In the genomic region with DNA sequence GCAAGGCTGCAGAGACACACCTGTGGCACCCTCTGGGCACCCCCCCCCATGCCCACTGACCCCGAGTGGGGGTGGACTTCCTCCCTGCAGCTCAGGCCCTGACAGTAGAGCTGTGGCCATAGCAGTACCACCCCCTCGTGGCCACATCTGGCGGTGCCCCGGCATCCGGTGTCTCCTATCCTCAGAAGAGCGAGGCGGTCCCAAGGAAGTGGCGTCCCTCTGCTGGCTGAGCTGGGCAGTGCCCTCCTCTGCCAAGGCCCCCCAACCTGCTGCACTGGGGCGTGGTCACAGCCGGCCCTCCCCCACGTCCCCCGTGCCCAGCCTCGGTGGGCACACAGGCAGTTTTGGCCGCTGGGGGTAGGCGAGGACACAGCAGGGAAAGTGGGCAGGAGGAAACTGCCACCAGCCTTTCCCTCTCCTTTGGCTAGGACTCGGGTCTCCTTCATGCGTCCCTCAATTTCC, we compare ENCODE assay signal across 8 cellular contexts. TPM values are rescaled to one million over a fixed set of nuclear protein-coding genes. Genes with fewer than 3 reads are reported as not detected.
DNase-seq lines count a peak whose midpoint lies in the region; ATAC-seq and TF ChIP-seq lines count a peak whose summit lies in the region.

No MANE protein-coding gene starts in this region.

- no peak overlapping the region for H3K4me3 Mint-ChIP-seq in endothelial cell (ENCODE audit: unreplicated experiment)

- peaks cover 7% of the 10 kb centered on the region for H3K4me1 ChIP-seq in DOHH2 (ENCODE audit: control insufficient read depth, low read length)

- no peak overlapping the region for H3K4me3 ChIP-seq in DOHH2 (ENCODE audit: low read length)
- no peak overlapping the region for H3K4me3 ChIP-seq in HFF-Myc (replicated peaks; ENCODE audit: low read depth, low read length)

- DNase-seq in HFF-Myc (ENCODE audit: extremely low read depth, low read depth), result peak; percentile 17
- peak; percentile 70 for DNase-seq in NCI-H226
- peak; percentile 86 for DNase-seq in activated CD4-positive, alpha-beta T cell treated with anti-CD3 and anti-CD28 coated beads for 48 hours
- peak; percentile 91 for DNase-seq in endothelial cell (ENCODE audit: low spot score)
- peak; percentile 14 for DNase-seq in middle frontal gyrus (ENCODE audit: extremely low spot score, low spot score)
- peak in 39 of 49 donors; percentile 8 to 80 (median 54) for DNase-seq in substantia nigra (lab: John Stamatoyannopoulos, UW)

- H3K79me2 ChIP-seq in DOHH2 (ENCODE audit: control insufficient read depth, low read length), result no peaks in the 10 kb centered on the region

- no peaks in the 10 kb centered on the region; the same call in 1 of the 2 replicates for H4K20me1 ChIP-seq in DOHH2 (ENCODE audit: control insufficient read depth, insufficient read depth, low read depth, low read length)

- H3K36me3 Mint-ChIP-seq in endothelial cell (ENCODE audit: low read depth, unreplicated experiment), result no peaks in the 10 kb centered on the region

- H3K4me2 ChIP-seq in DOHH2 (ENCODE audit: low read length), result 0 out of 2 replicates have a peak overlapping the region, but pooled peaks have one; percentile 10

- peaks cover 14% of the 10 kb centered on the region for H3K27me3 ChIP-seq in DOHH2 (ENCODE audit: control insufficient read depth, low read length)

- no peaks in the 10 kb centered on the region for H3K36me3 ChIP-seq in DOHH2 (ENCODE audit: control insufficient read depth, low read length)

- no peak overlapping the region for H3K27ac ChIP-seq in DOHH2 (ENCODE audit: low read depth, low read length)
- peak overlapping the region; percentile 18 for H3K27ac ChIP-seq in substantia nigra (ENCODE audit: low read depth, low read length, poor library complexity, severe bottlenecking)

- no peak for ATAC-seq in HG03442 (IDR thresholded peaks at IDR 0.05; ENCODE audit: unreplicated experiment)

- H3K9me3 Mint-ChIP-seq in endothelial cell (ENCODE audit: unreplicated experiment), result no peaks in the 10 kb centered on the region

- TF ChIP-seq CTCF in DOHH2 (IDR thresholded peaks at IDR 0.05; ENCODE audit: low read depth, low read length, poor library complexity, severe bottlenecking) (peak; percentile 98), HFF-Myc (IDR thresholded peaks at IDR 0.05; ENCODE audit: low read depth, low read length, missing control alignments) (peak; percentile 82), endothelial cell (IDR thresholded peaks at IDR 0.05; ENCODE audit: unreplicated experiment) (peak; percentile 95)

- no peaks in the 10 kb centered on the region for H3K9me3 ChIP-seq in DOHH2 (ENCODE audit: control insufficient read depth, insufficient read depth, low read length)

- H3K9me2 ChIP-seq in DOHH2 (replicated peaks; ENCODE audit: control insufficient read depth, low read length), result no peaks in the 10 kb centered on the region

- H3K27ac Mint-ChIP-seq in endothelial cell (ENCODE audit: unreplicated experiment), result no peak overlapping the region

- H3K27me3 Mint-ChIP-seq in endothelial cell (ENCODE audit: unreplicated experiment), result peaks cover 7% of the 10 kb centered on the region

- H3K4me1 Mint-ChIP-seq in endothelial cell (ENCODE audit: unreplicated experiment), result peaks cover 7% of the 10 kb centered on the region

- H3F3A ChIP-seq in DOHH2 (ENCODE audit: control insufficient read depth, insufficient read depth), result no peaks in the 10 kb centered on the region

RNA-seq across cellular contexts. Expression of a gene that starts 6.0 kb away (rescaled TPM):
- 0.26 TPM for total RNA-seq in endothelial cell (ENCODE audit: unreplicated experiment)

RNA-seq across cellular contexts. Expression of a gene that starts 42.7 kb away (rescaled TPM):
- 0.90 TPM for total RNA-seq in endothelial cell (ENCODE audit: unreplicated experiment)

Comparison
In these comparisons a context has a peak if more than half of its experiments do, and no peak if none do; other contexts are left out.
1. DNase-seq: peak in every context shown above with its lines; median percentile 91 in endothelial cell; 86 in activated CD4-positive, alpha-beta T cell treated with anti-CD3 and anti-CD28 coated beads for 48 hours; 70 in NCI-H226; 54 in substantia nigra; 17 in HFF-Myc; 14 in middle frontal gyrus.